ENCODE assay signal across 8 cellular contexts in the genomic region with DNA sequence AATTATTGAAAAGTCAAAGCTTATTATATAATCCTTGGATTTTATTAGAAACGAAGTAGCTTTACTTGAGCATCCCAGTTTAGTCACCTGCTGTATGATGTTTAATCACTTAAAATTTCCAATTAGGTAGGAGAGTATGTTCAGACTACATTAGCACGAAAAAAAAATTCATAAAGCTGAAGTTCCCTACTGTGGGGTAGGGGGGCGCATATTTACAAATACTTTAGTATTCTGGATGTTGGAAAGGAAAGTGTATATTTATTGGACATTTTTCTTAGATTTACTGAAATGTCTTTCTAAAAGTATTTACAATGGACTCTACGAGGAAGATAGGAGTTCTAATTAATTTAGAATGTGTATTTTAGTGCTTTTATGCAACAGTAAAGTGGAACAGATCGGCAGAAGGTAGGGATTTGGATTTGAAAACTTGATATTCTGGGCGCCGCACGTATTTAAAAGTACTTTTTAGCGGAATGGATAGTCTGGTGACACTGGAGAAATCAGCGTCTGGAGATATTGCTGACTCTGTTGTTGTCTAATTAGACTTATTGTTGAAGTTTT. TPM values are rescaled to one million over a fixed set of nuclear protein-coding genes. Genes with fewer than 3 reads are reported as not detected.
DNase-seq lines count a peak whose midpoint lies in the region; ATAC-seq and TF ChIP-seq lines count a peak whose summit lies in the region.

No MANE protein-coding gene starts in this region.

- no peak overlapping the region for H4K5ac ChIP-seq in mesendoderm (ENCODE audit: low read length)

- ATAC-seq in natural killer cell treated with Interleukin-12 subunit alpha and Interleukin-12 subunit beta and Interleukin-15 and Interleukin-18, amount 100 ng/mL, for 72 hours, result no peak
- no peak for ATAC-seq in GM19035 (IDR thresholded peaks at IDR 0.05; ENCODE audit: unreplicated experiment)

- intact Hi-C loops in breast epithelium (cut with DNase I; ENCODE audit: low total_unique reads), result no loop called here

- no peaks in the 10 kb centered on the region for H3K9me3 Mint-ChIP-seq in natural killer cell treated with Interleukin-12 subunit alpha and Interleukin-12 subunit beta and Interleukin-15 and Interleukin-18, amount 100 ng/mL, for 72 hours

- H2BK15ac ChIP-seq in mesendoderm (replicated peaks; ENCODE audit: low read depth), result no peak overlapping the region

- no peaks in the 10 kb centered on the region for H3K36me3 ChIP-seq in breast epithelium
- H3K36me3 ChIP-seq in mesendoderm (ENCODE audit: control insufficient read depth, insufficient read depth, low read length), result no peaks in the 10 kb centered on the region

- H2BK5ac ChIP-seq in mesendoderm (ENCODE audit: low read length), result no peak overlapping the region

- no peak overlapping the region for H3K4me2 ChIP-seq in mesendoderm (ENCODE audit: low read length)

- H3K4me3 Mint-ChIP-seq in natural killer cell treated with Interleukin-12 subunit alpha and Interleukin-12 subunit beta and Interleukin-15 and Interleukin-18, amount 100 ng/mL, for 72 hours, result peak overlapping the region; percentile 89

- no peak for TF ChIP-seq CTCF in breast epithelium (IDR thresholded peaks at IDR 0.05)

- H3K4me1 Mint-ChIP-seq in natural killer cell treated with Interleukin-12 subunit alpha and Interleukin-12 subunit beta and Interleukin-15 and Interleukin-18, amount 100 ng/mL, for 72 hours (ENCODE audit: low read depth in 2 of 2), result peaks cover 23 to 36% of the 10 kb centered on the region in 2 donors

- H3K4me3 ChIP-seq in breast epithelium (peak overlapping the region; percentile 81 to 94 (median 93)), mesendoderm (ENCODE audit: low read length) (no peak overlapping the region)

- no peaks in the 10 kb centered on the region for H3K4me1 ChIP-seq in breast epithelium
- no peaks in the 10 kb centered on the region for H3K4me1 ChIP-seq in mesendoderm (ENCODE audit: control insufficient read depth, low read depth, low read length)

- H2BK120ac ChIP-seq in mesendoderm (ENCODE audit: low read depth, low read length), result no peak overlapping the region

- peaks cover 0 to under 1% of the 10 kb centered on the region in 2 donors for H3K27me3 Mint-ChIP-seq in natural killer cell treated with Interleukin-12 subunit alpha and Interleukin-12 subunit beta and Interleukin-15 and Interleukin-18, amount 100 ng/mL, for 72 hours

- no peak overlapping the region for H3K56ac ChIP-seq in mesendoderm (ENCODE audit: low read length)

- TF ChIP-seq POLR2A in breast epithelium (IDR thresholded peaks at IDR 0.05), result no peak

- no peak overlapping the region for H3K9ac ChIP-seq in mesendoderm (ENCODE audit: low read length)

- no peaks in the 10 kb centered on the region for H3K9me3 ChIP-seq in breast epithelium

- no peaks in the 10 kb centered on the region for H3K27me3 ChIP-seq in breast epithelium
- H3K27me3 ChIP-seq in mesendoderm (ENCODE audit: insufficient read depth, low read length, poor library complexity), result no peaks in the 10 kb centered on the region

- H3K18ac ChIP-seq in mesendoderm (ENCODE audit: low read length), result no peak overlapping the region

- peak overlapping the region in 1 of 2 donors; percentile 90 for H3K27ac Mint-ChIP-seq in natural killer cell treated with Interleukin-12 subunit alpha and Interleukin-12 subunit beta and Interleukin-15 and Interleukin-18, amount 100 ng/mL, for 72 hours

- H3K79me1 ChIP-seq in mesendoderm (ENCODE audit: low read length), result peaks cover 7% of the 10 kb centered on the region

- peaks cover 31% of the 10 kb centered on the region for H3K79me2 ChIP-seq in mesendoderm (ENCODE audit: control insufficient read depth, insufficient read depth, low read length)

- no peak overlapping the region for H2AK5ac ChIP-seq in mesendoderm (ENCODE audit: low read length)

- no peak overlapping the region for H3K4ac ChIP-seq in mesendoderm (ENCODE audit: low read depth, low read length)

- DNase-seq in NCI-H2171 treated with DMSO at 0.1 percent for 48 hours (lab: John Stamatoyannopoulos, UW), result peak; percentile 29
- no peak for DNase-seq in NCI-H2171 (lab: John Stamatoyannopoulos, UW)
- DNase-seq in NAMALWA (ENCODE audit: low spot score), result peak; percentile 63
- no peak for DNase-seq in breast epithelium (ENCODE audit: low spot score in 2 of 2)
- no peak for DNase-seq in natural killer cell treated with Interleukin-12 subunit alpha and Interleukin-12 subunit beta and Interleukin-15 and Interleukin-18, amount 100 ng/mL, for 72 hours (ENCODE audit: low spot score)
- DNase-seq in mesendoderm, result no peak
- DNase-seq in activated CD4-positive, alpha-beta T cell treated with anti-CD3 and anti-CD28 coated beads for 1 hour, result no peak

- H3K27ac ChIP-seq in breast epithelium (no peak overlapping the region), mesendoderm (ENCODE audit: low read depth, low read length) (no peak overlapping the region)

- H3K36me3 Mint-ChIP-seq in natural killer cell treated with Interleukin-12 subunit alpha and Interleukin-12 subunit beta and Interleukin-15 and Interleukin-18, amount 100 ng/mL, for 72 hours, result peaks cover 7% of the 10 kb centered on the region

- no peak overlapping the region for H3K23ac ChIP-seq in mesendoderm (ENCODE audit: low read length)

- no peak overlapping the region for H4K8ac ChIP-seq in mesendoderm (ENCODE audit: low read depth, low read length)

- no CpG with 5 or more reads among the region's 10 CpGs for WGBS in mesendoderm (ENCODE audit: extremely low coverage, insufficient coverage, low lambda C conversion rate)

RNA-seq across cellular contexts. Expression of a gene that starts 1.9 kb away (rescaled TPM):
- 10 to 100 TPM; 13.3 to 15.4 (median 13.8) TPM for total RNA-seq in breast epithelium
- 10 to 100 TPM; 16.3 to 17.0 TPM for total RNA-seq in natural killer cell treated with Interleukin-12 subunit alpha and Interleukin-12 subunit beta and Interleukin-15 and Interleukin-18, amount 100 ng/mL, for 72 hours
- 23.2 TPM for polyA plus RNA-seq in mesendoderm (2013, experiment 1 of 2)
- 23.0 TPM for polyA plus RNA-seq in mesendoderm (2013, experiment 2 of 2)

RNA-seq across cellular contexts. Expression of a gene that starts 33.7 kb away (rescaled TPM):
- 10 to 100 TPM; 21.0 to 31.5 (median 27.7) TPM for total RNA-seq in breast epithelium
- 10 to 100 TPM; 37.7 to 64.4 TPM for total RNA-seq in natural killer cell treated with Interleukin-12 subunit alpha and Interleukin-12 subunit beta and Interleukin-15 and Interleukin-18, amount 100 ng/mL, for 72 hours
- polyA plus RNA-seq in mesendoderm (2013, experiment 1 of 2), result 15.1 TPM
- 15.3 TPM for polyA plus RNA-seq in mesendoderm (2013, experiment 2 of 2)

Comparison
In these comparisons a context has a peak if more than half of its experiments do, and no peak if none do; other contexts are left out.
1. DNase-seq: peak in NCI-H2171 treated with DMSO at 0.1 percent for 48 hours (single experiment) and NAMALWA (single experiment); none in NCI-H2171 (single experiment), breast epithelium (0 of 2), natural killer cell treated with Interleukin-12 subunit alpha and Interleukin-12 subunit beta and Interleukin-15 and Interleukin-18, amount 100 ng/mL, for 72 hours (single experiment), mesendoderm (single experiment) and activated CD4-positive, alpha-beta T cell treated with anti-CD3 and anti-CD28 coated beads for 1 hour (single experiment).